Comparison of ENCODE assay signal across 13 cellular contexts in genomic region chr2:18949871-18950597, GRCh38.
A peak's percentile ranks its signal among the peaks of the same experiment; 100 is the strongest.
DNase-seq lines count a peak whose midpoint lies in the region; ATAC-seq and TF ChIP-seq lines count a peak whose summit lies in the region.
"Had no signal": no experiment of that assay in that cellular context is flagged by ENCODE, and none has a peak within 500 bp of the region (broad histone marks: within the 10 kb centered on the region; RNA-seq: fewer than 3 reads in every experiment).

No MANE protein-coding gene starts in this region.

- ATAC-seq in HG03439 (IDR thresholded peaks at IDR 0.05; ENCODE audit: unreplicated experiment), result no peak

- no peak for TF ChIP-seq POLR2A in esophagus muscularis mucosa (IDR thresholded peaks at IDR 0.05; ENCODE audit: low read depth)

- no peak for TF ChIP-seq EP300 in esophagus muscularis mucosa (IDR thresholded peaks at IDR 0.05)

- 54% methylated on average over 7 of the region's 7 CpGs for WGBS in esophagus muscularis mucosa

- H3K4me1 ChIP-seq in esophagus muscularis mucosa, result peaks cover 5 to 21% (median 18%) of the 10 kb centered on the region in 4 donors
- peaks cover 13% of the 10 kb centered on the region for H3K4me1 ChIP-seq in osteoblast (ENCODE audit: insufficient read depth, low read length)
- H3K4me1 ChIP-seq: psoas muscle, upper lobe of left lung had no signal

- H4K20me1 ChIP-seq in osteoblast (ENCODE audit: insufficient read depth, low read length), result no peaks in the 10 kb centered on the region

- TF ChIP-seq CTCF in BJ (IDR thresholded peaks at IDR 0.05; ENCODE audit: insufficient read depth, low read depth, low read length) (no peak), esophagus muscularis mucosa (IDR thresholded peaks at IDR 0.05) (no peak), osteoblast (IDR thresholded peaks at IDR 0.05; ENCODE audit: extremely low read depth, low read depth, low read length) (no peak)

- CTCF ChIA-PET in BJ (lab: Yijun Ruan, JAX), result interaction anchor here (0.8 to 1.2 kb wide), 4 partner anchors 10 to 913 kb away, joined by 3 to 5 read pairs (median 4); no protein-coding TSS in a partner anchor

- no peaks in the 10 kb centered on the region for H3K36me3 ChIP-seq in BJ (ENCODE audit: control insufficient read depth, insufficient read depth, low read length)
- no peaks in the 10 kb centered on the region for H3K36me3 ChIP-seq in esophagus muscularis mucosa
- H3K36me3 ChIP-seq in osteoblast (ENCODE audit: insufficient read depth, low read length), result no peaks in the 10 kb centered on the region
- H3K36me3 ChIP-seq: upper lobe of left lung had no signal

- DNase-seq in BJ (ENCODE audit: low read depth) (peak; percentile 70), LHCN-M2 (ENCODE audit: low read depth) (peak; percentile 70), esophagus muscularis mucosa (ENCODE audit: extremely low spot score) (no peak), osteoblast (ENCODE audit: insufficient read length, low spot score, missing footprints) (peak; percentile 94), RPMI8226 (no peak)
- DNase-seq in activated T-cell treated with anti-CD3 and anti-CD28 coated beads, Interleukin-2, amount 50 U/mL, for 1 hour, result no peak
- no peak for DNase-seq in activated CD4-positive, CD25-positive, alpha-beta regulatory T cell treated with anti-CD3 and anti-CD28 coated beads, Interleukin-2, amount 50 U/mL, for 72 hours
- DNase-seq: activated naive CD4-positive, alpha-beta T cell; NCI-H1092 treated with DMSO at 0.1 percent for 48 hours; NCI-H69; psoas muscle; upper lobe of left lung had no signal

- no peaks in the 10 kb centered on the region for H3K9me3 ChIP-seq in esophagus muscularis mucosa
- H3K9me3 ChIP-seq in osteoblast (ENCODE audit: low read depth, low read length), result no peaks in the 10 kb centered on the region
- H3K9me3 ChIP-seq: psoas muscle, upper lobe of left lung had no signal

- POLR2A ChIA-PET in BJ (lab: Charles Lee), result no interaction called here

- H3K27me3 ChIP-seq in BJ (ENCODE audit: control insufficient read depth, insufficient read depth, low read length) (no peaks in the 10 kb centered on the region), esophagus muscularis mucosa (no peaks in the 10 kb centered on the region), osteoblast (ENCODE audit: insufficient read depth, low read length) (no peaks in the 10 kb centered on the region)
- H3K27me3 ChIP-seq: upper lobe of left lung had no signal

- no peak overlapping the region for H3K4me3 ChIP-seq in BJ (ENCODE audit: low read depth, low read length)
- H3K4me3 ChIP-seq in esophagus muscularis mucosa, result peak overlapping the region in 1 of 4 donors; percentile 9
- H3K4me3 ChIP-seq in osteoblast (ENCODE audit: insufficient read depth, low read length), result peak overlapping the region; percentile 25
- H3K4me3 ChIP-seq: psoas muscle, upper lobe of left lung had no signal

- H3K79me2 ChIP-seq in osteoblast (ENCODE audit: insufficient read depth, low read length), result no peaks in the 10 kb centered on the region

- peak overlapping the region; percentile 27 for H2AFZ ChIP-seq in osteoblast (ENCODE audit: low read length)

- H3K4me2 ChIP-seq in osteoblast (ENCODE audit: insufficient read depth, low read length), result peak overlapping the region; percentile 52

- intact Hi-C loops in esophagus muscularis mucosa (cut with DNase I), result no loop called here

- peak overlapping the region; percentile 22 to 63 (median 62) for H3K27ac ChIP-seq in esophagus muscularis mucosa (replicated peaks in 1 of 4)
- peak overlapping the region; percentile 76 for H3K27ac ChIP-seq in osteoblast (ENCODE audit: low read depth, low read length)
- H3K27ac ChIP-seq: psoas muscle, upper lobe of left lung had no signal

Comparison
In these comparisons a context has a peak if more than half of its experiments do, and no peak if none do; other contexts are left out.
1. DNase-seq: peak in BJ (single experiment), LHCN-M2 (single experiment) and osteoblast (single experiment); none in esophagus muscularis mucosa (single experiment), activated T-cell treated with anti-CD3 and anti-CD28 coated beads, Interleukin-2, amount 50 U/mL, for 1 hour (single experiment), activated CD4-positive, CD25-positive, alpha-beta regulatory T cell treated with anti-CD3 and anti-CD28 coated beads, Interleukin-2, amount 50 U/mL, for 72 hours (single experiment) and RPMI8226 (single experiment).